1 cellular context compared by ENCODE assay signal in genomic region chrX:1492421-1493012, GRCh38.
A peak's percentile ranks its signal among the peaks of the same experiment; 100 is the strongest.
TF ChIP-seq lines count a peak whose summit lies in the region.

No MANE protein-coding gene starts in this region.

TF ChIP-seq in HepG2, 621 proteins besides CTCF, POLR2A, EP300 and RAD21:
- TF ChIP-seq TFDP1 (CRISPR knock-in tag; IDR thresholded peaks at IDR 0.05; ENCODE audit: borderline replicate concordance), result no peak
- TF ChIP-seq ZHX2 (IDR thresholded peaks at IDR 0.05; ENCODE audit: low read depth), result no peak
- no peak for TF ChIP-seq ZHX2 (CRISPR knock-in tag; IDR thresholded peaks at IDR 0.05; ENCODE audit: borderline replicate concordance)
- peak; percentile 99 for TF ChIP-seq ZNF329 (CRISPR knock-in tag; IDR thresholded peaks at IDR 0.05; ENCODE audit: low read depth)
